ENCODE assay signal across 8 cellular contexts in genomic region chr5:1522601-1523479, GRCh38. TPM values are rescaled to one million over a fixed set of nuclear protein-coding genes. Genes with fewer than 3 reads are reported as not detected.
DNase-seq lines count a peak whose midpoint lies in the region; ATAC-seq lines count a peak whose summit lies in the region.

No MANE protein-coding gene starts in this region.

- H2AFZ ChIP-seq in GM23248, result peak overlapping the region; percentile 20; the same call in 1 of the 2 replicates

- no peaks in the 10 kb centered on the region; the same call in 1 of the 2 replicates for H4K20me1 ChIP-seq in GM23248 (ENCODE audit: insufficient read depth)

- in situ Hi-C loops in GM23248 (cut with MboI), result no loop called here

- no peaks in the 10 kb centered on the region for H3K9me3 ChIP-seq in GM23248 (ENCODE audit: low read depth)
- H3K9me3 ChIP-seq in esophagus (ENCODE audit: control insufficient read depth in 2 of 2, insufficient read depth in 1 of 2, low read depth in 1 of 2, low read length in 1 of 2), result no peaks in the 10 kb centered on the region

- H3K9me3 Mint-ChIP-seq in T-helper 2 cell treated with Interferon-gamma antibody and Interleukin-4, amounts not matched to agents 5 μg/mL and 100 μg/mL, for 36 hours, result no peaks in the 10 kb centered on the region
- H3K9me3 Mint-ChIP-seq in natural killer cell treated with Interleukin-12 subunit alpha and Interleukin-12 subunit beta and Interleukin-15 and Interleukin-18, amount 100 ng/mL, for 72 hours, result no peaks in the 10 kb centered on the region

- peak overlapping the region; percentile 83 for H3K4me3 ChIP-seq in GM23248
- peak overlapping the region; percentile 74 to 88 for H3K4me3 ChIP-seq in esophagus (ENCODE audit: low read depth in 1 of 2, low read length in 2 of 2)

- H3K27me3 Mint-ChIP-seq in T-helper 2 cell treated with Interferon-gamma antibody and Interleukin-4, amounts not matched to agents 5 μg/mL and 100 μg/mL, for 36 hours (ENCODE audit: low read depth), result no peaks in the 10 kb centered on the region
- no peaks in the 10 kb centered on the region for H3K27me3 Mint-ChIP-seq in natural killer cell treated with Interleukin-12 subunit alpha and Interleukin-12 subunit beta and Interleukin-15 and Interleukin-18, amount 100 ng/mL, for 72 hours

- H3K27ac Mint-ChIP-seq in T-helper 2 cell treated with Interferon-gamma antibody and Interleukin-4, amounts not matched to agents 5 μg/mL and 100 μg/mL, for 36 hours, result peak overlapping the region; percentile 41
- peak overlapping the region; percentile 88 to 89 for H3K27ac Mint-ChIP-seq in natural killer cell treated with Interleukin-12 subunit alpha and Interleukin-12 subunit beta and Interleukin-15 and Interleukin-18, amount 100 ng/mL, for 72 hours

- peaks cover 5% of the 10 kb centered on the region; the same call in 1 of the 2 replicates for H3F3A ChIP-seq in GM23248 (ENCODE audit: insufficient read depth)

- peaks cover 10% of the 10 kb centered on the region for H3K4me1 ChIP-seq in GM23248 (ENCODE audit: insufficient read depth)
- peaks cover 11% of the 10 kb centered on the region in 2 donors for H3K4me1 ChIP-seq in esophagus (ENCODE audit: control insufficient read depth in 2 of 2, insufficient read depth in 2 of 2, low read length in 1 of 2)

- H3K27me3 ChIP-seq in GM23248 (replicated peaks; ENCODE audit: insufficient read depth), result no peaks in the 10 kb centered on the region
- H3K27me3 ChIP-seq in esophagus (ENCODE audit: control insufficient read depth in 1 of 2, insufficient read depth in 2 of 2, low read length in 2 of 2), result no peaks in the 10 kb centered on the region

- H3K36me3 Mint-ChIP-seq in T-helper 2 cell treated with Interferon-gamma antibody and Interleukin-4, amounts not matched to agents 5 μg/mL and 100 μg/mL, for 36 hours (ENCODE audit: low read depth), result peaks cover 15% of the 10 kb centered on the region
- H3K36me3 Mint-ChIP-seq in natural killer cell treated with Interleukin-12 subunit alpha and Interleukin-12 subunit beta and Interleukin-15 and Interleukin-18, amount 100 ng/mL, for 72 hours, result no peaks in the 10 kb centered on the region

- peaks cover 13% of the 10 kb centered on the region for H3K4me1 Mint-ChIP-seq in T-helper 2 cell treated with Interferon-gamma antibody and Interleukin-4, amounts not matched to agents 5 μg/mL and 100 μg/mL, for 36 hours (ENCODE audit: low read depth)
- H3K4me1 Mint-ChIP-seq in natural killer cell treated with Interleukin-12 subunit alpha and Interleukin-12 subunit beta and Interleukin-15 and Interleukin-18, amount 100 ng/mL, for 72 hours (ENCODE audit: low read depth in 2 of 2), result peaks cover 34 to 45% of the 10 kb centered on the region in 2 donors

- H3K4me3 Mint-ChIP-seq in T-helper 2 cell treated with Interferon-gamma antibody and Interleukin-4, amounts not matched to agents 5 μg/mL and 100 μg/mL, for 36 hours, result peak overlapping the region; percentile 88
- H3K4me3 Mint-ChIP-seq in natural killer cell treated with Interleukin-12 subunit alpha and Interleukin-12 subunit beta and Interleukin-15 and Interleukin-18, amount 100 ng/mL, for 72 hours, result peak overlapping the region; percentile 96

- peak in 1 of 2 donors; percentile 5 for ATAC-seq in natural killer cell treated with Interleukin-12 subunit alpha and Interleukin-12 subunit beta and Interleukin-15 and Interleukin-18, amount 100 ng/mL, for 72 hours
- ATAC-seq in GM18519 (IDR thresholded peaks at IDR 0.05; ENCODE audit: low FRiP score, unreplicated experiment) (no peak), GM21786 (IDR thresholded peaks at IDR 0.05; ENCODE audit: unreplicated experiment) (no peak), GM21526 (IDR thresholded peaks at IDR 0.05; ENCODE audit: low FRiP score, unreplicated experiment) (no peak)

- peak overlapping the region; percentile 70 for H3K4me2 ChIP-seq in GM23248 (ENCODE audit: unreplicated experiment)

- peak; percentile 57 for DNase-seq in AG08396 (ENCODE audit: low spot score)
- peak; percentile 71 for DNase-seq in GM23248
- DNase-seq in T-helper 2 cell treated with Interferon-gamma antibody and Interleukin-4, amounts not matched to agents 5 μg/mL and 100 μg/mL, for 36 hours (ENCODE audit: low spot score), result peak; percentile 14
- peak; percentile 63 for DNase-seq in natural killer cell treated with Interleukin-12 subunit alpha and Interleukin-12 subunit beta and Interleukin-15 and Interleukin-18, amount 100 ng/mL, for 72 hours (ENCODE audit: low spot score)

- peaks cover 54% of the 10 kb centered on the region for H3K79me2 ChIP-seq in GM23248 (ENCODE audit: insufficient read depth)

- 1% methylated on average over 39 to 63 of the region's 63 CpGs for WGBS in GM23248 (ENCODE audit: low coverage in 1 of 2, low lambda C conversion rate in 2 of 2, missing lambda C conversion rate in 2 of 2), 2 experiments
- 4 to 5% methylated on average over 59 to 63 of the region's 63 CpGs for WGBS in esophagus, 2 donors

- H3K9ac ChIP-seq in GM23248, result peak overlapping the region; percentile 97

- no peaks in the 10 kb centered on the region for H3K9me2 ChIP-seq in GM23248 (ENCODE audit: insufficient read depth)

- H3K27ac ChIP-seq in GM23248 (peak overlapping the region; percentile 64), esophagus (ENCODE audit: low read depth in 2 of 2, low read length in 1 of 2) (no peak overlapping the region)

- H3K36me3 ChIP-seq in GM23248 (ENCODE audit: low read depth) (peaks cover 3% of the 10 kb centered on the region; the same call in 1 of the 2 replicates), esophagus (ENCODE audit: control insufficient read depth in 2 of 2, insufficient read depth in 2 of 2, low read length in 1 of 2) (peaks cover 0 to 3% of the 10 kb centered on the region in 2 donors)

RNA-seq across cellular contexts. Expression of gene LPCAT1, which starts 0.9 kb away (rescaled TPM):
- total RNA-seq in GM23248 (2014; rRNA removed; shearing (Covaris generic)), result 31.6 and 48.4 TPM in 2 replicates
- polyA plus RNA-seq in GM23248 (2016; fragmentation: Nextera tagmentation; extraction: Ambion mirVana), result 19.2 and 22.2 TPM in 2 replicates
- 1 to 10 TPM; 5.0 to 6.3 TPM for polyA plus RNA-seq in esophagus
- total RNA-seq in natural killer cell treated with Interleukin-12 subunit alpha and Interleukin-12 subunit beta and Interleukin-15 and Interleukin-18, amount 100 ng/mL, for 72 hours, result 100 to 1,000 TPM in 1 of 2 donors, 10 to 100 TPM in 1; 90.0 to 179 TPM

Comparison
In these comparisons a context has a peak if more than half of its experiments do, and no peak if none do; other contexts are left out.
1. DNase-seq: peak in every context shown above with its lines; median percentile 71 in GM23248; 63 in natural killer cell treated with Interleukin-12 subunit alpha and Interleukin-12 subunit beta and Interleukin-15 and Interleukin-18, amount 100 ng/mL, for 72 hours; 57 in AG08396; 14 in T-helper 2 cell treated with Interferon-gamma antibody and Interleukin-4, amounts not matched to agents 5 μg/mL and 100 μg/mL, for 36 hours.